6 cellular contexts compared by ENCODE assay signal in genomic region chr6:162998777-162999176, GRCh38.
"Had no signal": no experiment of that assay in that cellular context is flagged by ENCODE, and none has a peak within 500 bp of the region (broad histone marks: within the 10 kb centered on the region; RNA-seq: fewer than 3 reads in every experiment).

No MANE protein-coding gene starts in this region.

- H3K4me3 ChIP-seq: K562 had no signal

- H3K27ac ChIP-seq: HL-60 had no signal

- DNase-seq: IMR-90, KBM-7, KG1 had no signal

- ATAC-seq: K562 had no signal

- FAIRE-seq: HTR-8/SVneo, K562 had no signal
